ENCODE assay signal across 8 cellular contexts in genomic region chr9:120792898-120793765, GRCh38. TPM values are rescaled to one million over a fixed set of nuclear protein-coding genes. Genes with fewer than 3 reads are reported as not detected.
DNase-seq lines count a peak whose midpoint lies in the region; ATAC-seq and TF ChIP-seq lines count a peak whose summit lies in the region.

A gene with protein sequence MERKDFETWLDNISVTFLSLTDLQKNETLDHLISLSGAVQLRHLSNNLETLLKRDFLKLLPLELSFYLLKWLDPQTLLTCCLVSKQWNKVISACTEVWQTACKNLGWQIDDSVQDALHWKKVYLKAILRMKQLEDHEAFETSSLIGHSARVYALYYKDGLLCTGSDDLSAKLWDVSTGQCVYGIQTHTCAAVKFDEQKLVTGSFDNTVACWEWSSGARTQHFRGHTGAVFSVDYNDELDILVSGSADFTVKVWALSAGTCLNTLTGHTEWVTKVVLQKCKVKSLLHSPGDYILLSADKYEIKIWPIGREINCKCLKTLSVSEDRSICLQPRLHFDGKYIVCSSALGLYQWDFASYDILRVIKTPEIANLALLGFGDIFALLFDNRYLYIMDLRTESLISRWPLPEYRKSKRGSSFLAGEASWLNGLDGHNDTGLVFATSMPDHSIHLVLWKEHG (minus strand): TSS chr9:120793416. CDS start chr9:120788258, 5,158 bp downstream.

- peak within 1 kb of the TSS; percentile 98 for H3K4me2 ChIP-seq in trophoblast cell (ENCODE audit: low read length)

- no peak within 1 kb of the TSS for H3K27ac ChIP-seq in adipose tissue (ENCODE audit: low read depth, low read length)
- peak within 1 kb of the TSS; percentile 79 for H3K27ac ChIP-seq in trophoblast cell (ENCODE audit: low read depth, low read length)
- peak within 1 kb of the TSS; percentile 73 to 94 (median 86) for H3K27ac ChIP-seq in tibial nerve

- peaks cover 4% of the 10 kb centered on the region for H3K79me1 ChIP-seq in trophoblast cell (ENCODE audit: low read length)

- intact Hi-C loops in cardiac septum (cut with DNase I), result loop anchor here (5.0 kb wide), 3 partner anchors 49 to 139 kb away; partner anchors contain the start of gene PSMD5

- no peak within 1 kb of the TSS for H2BK5ac ChIP-seq in trophoblast cell (ENCODE audit: low read depth, low read length, poor library complexity)

- DNase-seq in GM12865 (ENCODE audit: low read depth) (peak; percentile 94), NCI-H128 (lab: John Stamatoyannopoulos, UW; ENCODE audit: unreplicated experiment) (peak; percentile 81), T-cell (peak; percentile 57 to 84 (median 72)), cardiac septum (ENCODE audit: low spot score) (peak; percentile 97), trophoblast cell (peak; percentile 89), tibial nerve (ENCODE audit: low spot score in 2 of 2) (peak; percentile 78 to 79)

- 0% methylated on average over 69 to 72 of the region's 72 CpGs for WGBS in adipose tissue, 3 donors
- WGBS in trophoblast cell (ENCODE audit: extremely low coverage, insufficient coverage, insufficient read length), result no CpG with 5 or more reads among the region's 72 CpGs
- WGBS in tibial nerve, 2 donors, result 1% methylated on average over 38 to 47 of the region's 72 CpGs

- no peaks in the 10 kb centered on the region for H3K79me2 ChIP-seq in trophoblast cell (ENCODE audit: control insufficient read depth, insufficient read depth, low read length, poor library complexity)

- H4K91ac ChIP-seq in trophoblast cell (ENCODE audit: low read depth, low read length), result peak within 1 kb of the TSS; percentile 33

- H2BK120ac ChIP-seq in trophoblast cell (ENCODE audit: insufficient read depth, low read length, poor library complexity), result peak within 1 kb of the TSS; percentile 14

- peak within 1 kb of the TSS; percentile 82 for H4K8ac ChIP-seq in trophoblast cell (ENCODE audit: low read depth, low read length)

- peak; percentile 96 to 98 for TF ChIP-seq EP300 in tibial nerve (IDR thresholded peaks at IDR 0.05)

- H2BK12ac ChIP-seq in trophoblast cell (ENCODE audit: low read length), result no peak within 1 kb of the TSS

- H3K36me3 Mint-ChIP-seq in T-cell, result peaks cover 12% of the 10 kb centered on the region

- CTCF ChIA-PET in T-cell (lab: Charles Lee), result interaction anchor here (0.6 to 1.3 kb wide), 3 partner anchors 37 to 265 kb away, joined by 3 to 4 read pairs (median 3); no protein-coding TSS in a partner anchor

- peak within 1 kb of the TSS; percentile 28 for H3K4ac ChIP-seq in trophoblast cell (ENCODE audit: low read depth, low read length)

- H3K27me3 ChIP-seq in trophoblast cell (ENCODE audit: insufficient read depth, low read length), result no peaks in the 10 kb centered on the region
- H3K27me3 ChIP-seq in tibial nerve, result no peaks in the 10 kb centered on the region

- peaks cover 0 to 2% of the 10 kb centered on the region in 2 experiments for H3K36me3 ChIP-seq in trophoblast cell (ENCODE audit: control insufficient read depth in 1 of 2, insufficient read depth in 2 of 2, low read length in 2 of 2)
- peaks cover 0 to 8% (median 0%) of the 10 kb centered on the region in 3 donors for H3K36me3 ChIP-seq in tibial nerve

- no peaks in the 10 kb centered on the region for H3K9me3 ChIP-seq in trophoblast cell (ENCODE audit: insufficient read depth, low read depth, low read length)
- no peaks in the 10 kb centered on the region for H3K9me3 ChIP-seq in tibial nerve

- TF ChIP-seq CTCF in GM12865 (IDR thresholded peaks at IDR 0.05; ENCODE audit: insufficient read depth, low read depth, low read length, missing control alignments), result no peak
- peak in 1 of 5 experiments; percentile 67 for TF ChIP-seq CTCF in tibial nerve (IDR thresholded peaks at IDR 0.05)

- peak; percentile 95 for ATAC-seq in HG02678 (IDR thresholded peaks at IDR 0.05; ENCODE audit: unreplicated experiment)
- peak; percentile 88 to 93 (median 90) for ATAC-seq in T-cell (replicated peaks in 1 of 4)

- peak within 1 kb of the TSS; percentile 41 for H2AFZ ChIP-seq in trophoblast cell (ENCODE audit: insufficient read depth, low read length, poor library complexity)

- no peak within 1 kb of the TSS for H3K23ac ChIP-seq in trophoblast cell (ENCODE audit: low read length)

- H3K27me3 Mint-ChIP-seq in T-cell, result no peaks in the 10 kb centered on the region

- H3K9me3 Mint-ChIP-seq in T-cell, result no peaks in the 10 kb centered on the region

- peaks cover 0 to 4% of the 10 kb centered on the region in 2 experiments for H3K4me1 ChIP-seq in trophoblast cell (ENCODE audit: control insufficient read depth in 1 of 2, insufficient read depth in 2 of 2, low read length in 2 of 2)
- peaks cover 0 to 51% (median 8%) of the 10 kb centered on the region in 4 donors for H3K4me1 ChIP-seq in tibial nerve

- POLR2A ChIA-PET in T-cell (lab: Charles Lee), result interaction anchor here (0.5 to 1.0 kb wide), 6 partner anchors 9 to 1332 kb away, joined by 3 to 4 read pairs (median 4); no protein-coding TSS in a partner anchor

- peak within 1 kb of the TSS; percentile 41 for H3K14ac ChIP-seq in trophoblast cell (ENCODE audit: low read length)

- H3K4me3 Mint-ChIP-seq in T-cell, result peak within 1 kb of the TSS; percentile 88 to 93 (median 89)

- no peak within 1 kb of the TSS for H2AK5ac ChIP-seq in trophoblast cell (ENCODE audit: low read length)

- TF ChIP-seq POLR2A in tibial nerve (IDR thresholded peaks at IDR 0.05), result peak; percentile 69 to 83

- H3K4me3 ChIP-seq in GM12865 (ENCODE audit: low read depth, low read length) (peak within 1 kb of the TSS; percentile 95), trophoblast cell (ENCODE audit: low read depth, low read length) (peak within 1 kb of the TSS; percentile 93), tibial nerve (peak within 1 kb of the TSS; percentile 75 to 92 (median 82))

- H3K4me1 Mint-ChIP-seq in T-cell, result peaks cover 55 to 58% (median 57%) of the 10 kb centered on the region in 3 donors

- peak within 1 kb of the TSS; percentile 6 for H3K18ac ChIP-seq in trophoblast cell (ENCODE audit: low read length)

- H4K12ac ChIP-seq in trophoblast cell (ENCODE audit: low read depth, low read length), result peak within 1 kb of the TSS; percentile 20

- H3K9ac ChIP-seq in trophoblast cell (ENCODE audit: low read length), result peak within 1 kb of the TSS; percentile 99

- peak within 1 kb of the TSS; percentile 89 to 95 for H3K27ac Mint-ChIP-seq in T-cell

RNA-seq across cellular contexts. Expression of the gene that starts here (rescaled TPM):
- 10 to 100 TPM; 70.3 to 78.3 (median 74.3) TPM for total RNA-seq in T-cell
- 10 to 100 TPM in 2 of 3 donors, 1 to 10 TPM in 1; 9.2 to 31.6 (median 23.2) TPM for polyA plus RNA-seq in adipose tissue
- total RNA-seq in cardiac septum, result 46.2 TPM
- 25.9 and 26.1 TPM in 2 replicates for polyA plus RNA-seq in trophoblast cell (2013)
- total RNA-seq in tibial nerve, result 10 to 100 TPM; 33.9 to 56.6 (median 45.7) TPM
